26 cellular contexts compared by ENCODE assay signal in the genomic region with DNA sequence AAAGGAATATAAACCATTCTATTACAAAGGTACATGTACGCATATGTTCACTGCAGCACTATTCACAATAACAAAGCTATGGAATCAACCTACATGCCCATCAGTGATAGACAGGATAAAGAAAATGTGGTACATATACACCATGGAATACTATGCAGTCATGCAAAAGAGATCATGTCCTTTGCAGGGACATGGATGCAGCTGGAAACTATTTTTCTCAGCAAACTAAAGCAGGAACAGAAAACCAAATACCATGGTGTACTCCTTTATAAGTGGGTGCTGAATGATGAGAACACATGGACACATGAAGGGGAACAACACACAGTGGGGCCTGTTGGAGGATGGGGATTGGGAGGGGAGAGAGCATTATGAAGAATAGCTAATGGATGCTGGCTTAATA.
"Had no signal": no experiment of that assay in that cellular context is flagged by ENCODE, and none has a peak within 500 bp of the region (broad histone marks: within the 10 kb centered on the region; RNA-seq: fewer than 3 reads in every experiment).

No MANE protein-coding gene starts in this region.

- H3K4me1 ChIP-seq: colonic mucosa, esophagus squamous epithelium, gastrocnemius medialis, heart right ventricle, left lung, lower lobe of right lung had no signal

- H3K4me3 ChIP-seq: colonic mucosa, esophagus squamous epithelium, gastrocnemius medialis, heart right ventricle, left lung, lower lobe of right lung, mucosa of descending colon had no signal

- H3K27me3 ChIP-seq: colonic mucosa, esophagus squamous epithelium, gastrocnemius medialis, heart right ventricle, left lung had no signal

- H3K9me3 ChIP-seq: colonic mucosa, gastrocnemius medialis, lower lobe of right lung, mucosa of descending colon had no signal

- H3K36me3 ChIP-seq: colonic mucosa, esophagus squamous epithelium, gastrocnemius medialis, heart right ventricle, left lung, lower lobe of right lung had no signal

- FAIRE-seq: endometrium, islet of Langerhans, keratinocyte had no signal

- ATAC-seq: effector memory CD8-positive, alpha-beta T cell; esophagus mucosa; gastrocnemius medialis; heart right ventricle; left cardiac atrium; left lung; left ventricle myocardium superior; lower lobe of right lung; mucosa of descending colon had no signal

- DNase-seq: colonic mucosa; cortex of kidney; effector CD8-positive, alpha-beta T cell; effector memory CD8-positive, alpha-beta T cell; endodermal cell; erythroblast; esophagus squamous epithelium; foreskin fibroblast; foreskin melanocyte; gastrocnemius medialis; glutamatergic neuron; head of caudate nucleus; heart right ventricle; hippocampal formation; left cardiac atrium; left lung; left ventricle myocardium superior; lower lobe of right lung; mesenchymal stem cell; mucosa of descending colon; naive B cell had no signal

- H3K27ac ChIP-seq: colonic mucosa, epithelial cell of prostate, esophagus squamous epithelium, gastrocnemius medialis, heart right ventricle, left lung, lower lobe of right lung had no signal
